2 cellular contexts compared by ENCODE assay signal in genomic region chr2:230230087-230230486, GRCh38.
TF ChIP-seq lines count a peak whose summit lies in the region.

No MANE protein-coding gene starts in this region.

TF ChIP-seq in SK-N-SH, 30 proteins besides CTCF, POLR2A, EP300 and RAD21 (continued from another document):
- TF ChIP-seq REST (IDR thresholded peaks at IDR 0.05; ENCODE audit: low read depth, low read length) (no peak), EZH2phosphoT487 (IDR thresholded peaks at IDR 0.05; ENCODE audit: borderline replicate concordance, low read depth) (no peak), ZBTB33 (IDR thresholded peaks at IDR 0.05; ENCODE audit: borderline replicate concordance, low read depth) (no peak), PBX3 (IDR thresholded peaks at IDR 0.05) (no peak)

TF ChIP-seq in SK-N-SH treated with all-trans-retinoic acid at 6 μM for 48 hours, 23 proteins besides CTCF, POLR2A, EP300 and RAD21 (continued from another document):
- no peak for TF ChIP-seq PATZ1 (CRISPR knock-in tag; IDR thresholded peaks at IDR 0.05; ENCODE audit: borderline replicate concordance)
- TF ChIP-seq ISL1 (CRISPR knock-in tag; IDR thresholded peaks at IDR 0.05) = no peak
- TF ChIP-seq CSRNP3 (CRISPR knock-in tag; IDR thresholded peaks at IDR 0.05) = no peak
- TF ChIP-seq OSR1 (CRISPR knock-in tag; IDR thresholded peaks at IDR 0.05) = no peak
- no peak for TF ChIP-seq ZC3H10 (CRISPR knock-in tag; IDR thresholded peaks at IDR 0.05)
- TF ChIP-seq PPARA (CRISPR knock-in tag; IDR thresholded peaks at IDR 0.05; ENCODE audit: borderline replicate concordance) = no peak
- no peak for TF ChIP-seq ZFP3 (CRISPR knock-in tag; IDR thresholded peaks at IDR 0.05)
- TF ChIP-seq TOX (CRISPR knock-in tag; IDR thresholded peaks at IDR 0.05; ENCODE audit: borderline replicate concordance) = no peak
TF ChIP-seq in SK-N-SH treated with all-trans-retinoic acid at 6 μM for 48 hours: peak in this region for 0.
